8 cellular contexts compared by ENCODE assay signal in genomic region chr1:28518000-28518744, GRCh38. TPM values are rescaled to one million over a fixed set of nuclear protein-coding genes. Genes with fewer than 3 reads are reported as not detected.
DNase-seq lines count a peak whose midpoint lies in the region; ATAC-seq and TF ChIP-seq lines count a peak whose summit lies in the region.

No MANE protein-coding gene starts in this region.

- peaks cover 15 to 32% (median 21%) of the 10 kb centered on the region in 4 donors for H3K4me1 Mint-ChIP-seq in CD4-positive, alpha-beta memory T cell
- H3K4me1 Mint-ChIP-seq in activated CD8-positive, alpha-beta T cell treated with anti-CD3 and anti-CD28 coated beads for 36 hours (ENCODE audit: low read depth), result peaks cover 29% of the 10 kb centered on the region
- peaks cover 26% of the 10 kb centered on the region for H3K4me1 Mint-ChIP-seq in memory B cell

- no peaks in the 10 kb centered on the region for H3K36me3 ChIP-seq in CD4-positive, alpha-beta memory T cell (ENCODE audit: insufficient read depth, low read length)

- TF ChIP-seq CTCF in activated CD8-positive, alpha-beta T cell treated with anti-CD3 and anti-CD28 coated beads for 36 hours (IDR thresholded peaks at IDR 0.05), result peak; percentile 99

- peak overlapping the region; percentile 85 to 92 (median 90) for H3K4me3 Mint-ChIP-seq in CD4-positive, alpha-beta memory T cell
- peak overlapping the region; percentile 81 for H3K4me3 Mint-ChIP-seq in activated CD8-positive, alpha-beta T cell treated with anti-CD3 and anti-CD28 coated beads for 36 hours
- peak overlapping the region; percentile 93 for H3K4me3 Mint-ChIP-seq in memory B cell

- ATAC-seq in GM19351 (IDR thresholded peaks at IDR 0.05; ENCODE audit: unreplicated experiment) (peak; percentile 73), HG03521 (IDR thresholded peaks at IDR 0.05; ENCODE audit: unreplicated experiment) (peak; percentile 72), memory B cell (ENCODE audit: low read depth) (peak; percentile 84)
- peak; percentile 81 for ATAC-seq in activated CD8-positive, alpha-beta T cell treated with anti-CD3 and anti-CD28 coated beads for 36 hours

- peaks cover 27% of the 10 kb centered on the region for H3K4me1 ChIP-seq in CD4-positive, alpha-beta memory T cell (ENCODE audit: insufficient read depth, low read length)

- DNase-seq in CD4-positive, alpha-beta memory T cell, result peak; percentile 84 to 87 (median 86)
- DNase-seq in NCI-H748 treated with DMSO at 0.1 percent for 48 hours (lab: John Stamatoyannopoulos, UW) (peak; percentile 45), memory B cell (ENCODE audit: low spot score in 2 of 2) (peak; percentile 89 to 96)
- DNase-seq in activated CD8-positive, alpha-beta T cell treated with anti-CD3 and anti-CD28 coated beads for 36 hours, result peak; percentile 93
- DNase-seq in effector CD4-positive, alpha-beta T cell, result peak; percentile 80
- peak; percentile 79 for DNase-seq in stimulated activated CD8-positive, alpha-beta memory T cell treated with anti-CD3 and anti-CD28 coated beads, Interleukin-12 subunit alpha, Interleukin-12 subunit beta, amount 100 ng/mL, for 1 hour (ENCODE audit: low read depth)

- POLR2A ChIA-PET in CD4-positive, alpha-beta memory T cell (lab: Charles Lee; ENCODE audit: partially characterized antibody), result interaction anchor here (0.7 to 4.5 kb wide), 11 partner anchors 8 to 218 kb away, joined by 3 to 52 read pairs (median 5); partner anchors contain the start of genes MED18, RNU11, TAF12 and TRNAU1AP
- POLR2A ChIA-PET in activated CD8-positive, alpha-beta T cell treated with anti-CD3 and anti-CD28 coated beads for 36 hours (lab: Charles Lee), result interaction anchor here (0.6 to 6.5 kb wide), 14 partner anchors 10 to 689 kb away, joined by 3 to 79 read pairs (median 4); partner anchors contain the start of genes MED18, RCC1 and RNU11

- peak overlapping the region; percentile 56 for H3K27ac ChIP-seq in CD4-positive, alpha-beta memory T cell (ENCODE audit: low read depth, low read length)

- H3K27ac Mint-ChIP-seq in CD4-positive, alpha-beta memory T cell, result peak overlapping the region; percentile 67 to 94 (median 85)
- peak overlapping the region; percentile 91 for H3K27ac Mint-ChIP-seq in activated CD8-positive, alpha-beta T cell treated with anti-CD3 and anti-CD28 coated beads for 36 hours
- H3K27ac Mint-ChIP-seq in memory B cell, result peak overlapping the region; percentile 56

- H3K4me3 ChIP-seq in CD4-positive, alpha-beta memory T cell (ENCODE audit: low read length in 2 of 2), result peak overlapping the region; percentile 33 to 65

- no peaks in the 10 kb centered on the region for H3K9me3 Mint-ChIP-seq in CD4-positive, alpha-beta memory T cell
- H3K9me3 Mint-ChIP-seq in activated CD8-positive, alpha-beta T cell treated with anti-CD3 and anti-CD28 coated beads for 36 hours, result no peaks in the 10 kb centered on the region
- H3K9me3 Mint-ChIP-seq in memory B cell, result no peaks in the 10 kb centered on the region

- H3K27me3 Mint-ChIP-seq in CD4-positive, alpha-beta memory T cell, result no peaks in the 10 kb centered on the region
- no peaks in the 10 kb centered on the region for H3K27me3 Mint-ChIP-seq in activated CD8-positive, alpha-beta T cell treated with anti-CD3 and anti-CD28 coated beads for 36 hours
- no peaks in the 10 kb centered on the region for H3K27me3 Mint-ChIP-seq in memory B cell

- intact Hi-C loops in CD4-positive, alpha-beta memory T cell (cut with micrococcal nuclease), result loop anchor here (1.0 to 2.0 kb wide), 9 partner anchors 12 to 359 kb away; partner anchors contain the start of genes RCC1, TAF12 and YTHDF2
- intact Hi-C loops in activated CD8-positive, alpha-beta T cell treated with anti-CD3 and anti-CD28 coated beads for 36 hours (cut with micrococcal nuclease), result loop anchor here (5.0 kb wide), 3 partner anchors 64 to 359 kb away; partner anchors contain the start of gene TAF12

- H3K27me3 ChIP-seq in CD4-positive, alpha-beta memory T cell (ENCODE audit: insufficient read depth, low read length), result no peaks in the 10 kb centered on the region

- H3K36me3 Mint-ChIP-seq in CD4-positive, alpha-beta memory T cell, result peaks cover 5 to 16% of the 10 kb centered on the region in 2 donors
- H3K36me3 Mint-ChIP-seq in activated CD8-positive, alpha-beta T cell treated with anti-CD3 and anti-CD28 coated beads for 36 hours (ENCODE audit: low read depth), result peaks cover 37% of the 10 kb centered on the region
- H3K36me3 Mint-ChIP-seq in memory B cell, result peaks cover 7% of the 10 kb centered on the region

- CTCF ChIA-PET in CD4-positive, alpha-beta memory T cell (lab: Charles Lee; ENCODE audit: partially characterized antibody), result interaction anchor here (1.3 to 3.7 kb wide), 4 partner anchors 63 to 359 kb away, joined by 5 to 20 read pairs (median 10); no protein-coding TSS in a partner anchor
- CTCF ChIA-PET in activated CD8-positive, alpha-beta T cell treated with anti-CD3 and anti-CD28 coated beads for 36 hours (lab: Charles Lee), result interaction anchor here (1.0 to 2.3 kb wide), 5 partner anchors 9 to 219 kb away, joined by 3 to 10 read pairs (median 7); partner anchors contain the start of gene YTHDF2

- no peaks in the 10 kb centered on the region for H3K9me3 ChIP-seq in CD4-positive, alpha-beta memory T cell (ENCODE audit: control insufficient read depth in 1 of 2, low read length in 2 of 2)

RNA-seq across cellular contexts. Expression of gene RCC1, which starts 12.3 kb away (rescaled TPM):
- 10 to 100 TPM; 16.7 to 18.4 TPM for total RNA-seq in CD4-positive, alpha-beta memory T cell
- polyA plus RNA-seq in CD4-positive, alpha-beta memory T cell, result 10 to 100 TPM in 1 of 2 donors, 1 to 10 TPM in 1; 7.8 to 11.7 TPM
- 100 to 1,000 TPM; 108 to 113 TPM for total RNA-seq in activated CD8-positive, alpha-beta T cell treated with anti-CD3 and anti-CD28 coated beads for 36 hours

RNA-seq across cellular contexts. Expression of gene TRNAU1AP, which starts 34.7 kb away (rescaled TPM):
- total RNA-seq in CD4-positive, alpha-beta memory T cell, result 10 to 100 TPM; 46.3 to 46.7 TPM
- polyA plus RNA-seq in CD4-positive, alpha-beta memory T cell, result 10 to 100 TPM; 25.8 to 30.7 TPM
- total RNA-seq in activated CD8-positive, alpha-beta T cell treated with anti-CD3 and anti-CD28 coated beads for 36 hours, result 10 to 100 TPM; 42.5 to 47.8 TPM

Comparison
In these comparisons a context has a peak if more than half of its experiments do, and no peak if none do; other contexts are left out.
1. Peak in every context shown above with its lines: DNase-seq, ATAC-seq, H3K4me3 ChIP-seq and H3K27ac ChIP-seq.
2. RNA of gene RCC1, which starts 12.3 kb away (total RNA-seq): 108 to 113 TPM in activated CD8-positive, alpha-beta T cell treated with anti-CD3 and anti-CD28 coated beads for 36 hours; 16.7 to 18.4 TPM in CD4-positive, alpha-beta memory T cell; every median in the first group is over 4 times any median in the second.